Comparison of ENCODE assay signal across 7 cellular contexts in genomic region chr1:152440635-152441471, GRCh38. TPM values are rescaled to one million over a fixed set of nuclear protein-coding genes. Genes with fewer than 3 reads are reported as not detected.
A peak's percentile ranks its signal among the peaks of the same experiment; 100 is the strongest.
DNase-seq lines count a peak whose midpoint lies in the region; ATAC-seq and TF ChIP-seq lines count a peak whose summit lies in the region.

No MANE protein-coding gene starts in this region.

- ATAC-seq in HG02588 (IDR thresholded peaks at IDR 0.05; ENCODE audit: unreplicated experiment) = peak; percentile 85

- peak; percentile 91 for TF ChIP-seq CTCF in GM12875 (IDR thresholded peaks at IDR 0.05; ENCODE audit: borderline replicate concordance, insufficient read depth, low read depth, low read length)
- peak; percentile 66 to 68 (median 66) for TF ChIP-seq CTCF in ascending aorta (IDR thresholded peaks at IDR 0.05)

- DNase-seq in NCI-H1105 (lab: John Stamatoyannopoulos, UW) = peak; percentile 46
- DNase-seq in T-helper 2 cell treated with Interferon-gamma antibody and Interleukin-4, amounts not matched to agents 5 μg/mL and 100 μg/mL, for 36 hours (ENCODE audit: low spot score) = peak; percentile 50
- peak in 1 of 2 donors; percentile 74 for DNase-seq in ascending aorta (ENCODE audit: low spot score in 2 of 2)
- DNase-seq in iPS DF 6.9 (ENCODE audit: low read depth, low spot score) = peak; percentile 27
- peak; percentile 38 to 47 for DNase-seq in stimulated activated CD4-positive, alpha-beta T cell treated with anti-CD3 and anti-CD28 coated beads, Interleukin-15, amount 100 ng/mL, for 48 hours (ENCODE audit: low read depth in 2 of 2)

- no peaks in the 10 kb centered on the region for H3K36me3 Mint-ChIP-seq in T-helper 2 cell treated with Interferon-gamma antibody and Interleukin-4, amounts not matched to agents 5 μg/mL and 100 μg/mL, for 36 hours (ENCODE audit: low read depth)

- H3K27me3 ChIP-seq in ascending aorta (no peaks in the 10 kb centered on the region), iPS DF 6.9 (ENCODE audit: control insufficient read depth, insufficient read depth, low read length) (no peaks in the 10 kb centered on the region)

- no peak overlapping the region for H3K4me3 Mint-ChIP-seq in T-helper 2 cell treated with Interferon-gamma antibody and Interleukin-4, amounts not matched to agents 5 μg/mL and 100 μg/mL, for 36 hours

- intact Hi-C loops in ascending aorta (cut with DNase I) = loop anchor here (5.0 kb wide), 2 partner anchors 254 to 389 kb away; no protein-coding TSS in a partner anchor

- no peaks in the 10 kb centered on the region for H3K4me1 Mint-ChIP-seq in T-helper 2 cell treated with Interferon-gamma antibody and Interleukin-4, amounts not matched to agents 5 μg/mL and 100 μg/mL, for 36 hours (ENCODE audit: low read depth)

- peaks cover 15% of the 10 kb centered on the region for H3K27me3 Mint-ChIP-seq in T-helper 2 cell treated with Interferon-gamma antibody and Interleukin-4, amounts not matched to agents 5 μg/mL and 100 μg/mL, for 36 hours (ENCODE audit: low read depth)

- no peak overlapping the region for H3K4me3 ChIP-seq in GM12875 (ENCODE audit: low read depth, low read length)
- H3K4me3 ChIP-seq in ascending aorta = no peak overlapping the region
- H3K4me3 ChIP-seq in iPS DF 6.9 (ENCODE audit: low read length) = no peak overlapping the region

- WGBS in iPS DF 6.9 (ENCODE audit: insufficient coverage, insufficient read length) = no CpG with 5 or more reads among the region's 17 CpGs

- no peaks in the 10 kb centered on the region for H3K9me3 ChIP-seq in ascending aorta
- peaks cover 13% of the 10 kb centered on the region for H3K9me3 ChIP-seq in iPS DF 6.9 (ENCODE audit: control insufficient read depth, insufficient read depth, low read length)

- H3K27ac ChIP-seq in ascending aorta (no peak overlapping the region), iPS DF 6.9 (ENCODE audit: low read length) (no peak overlapping the region)

- H3K27ac Mint-ChIP-seq in T-helper 2 cell treated with Interferon-gamma antibody and Interleukin-4, amounts not matched to agents 5 μg/mL and 100 μg/mL, for 36 hours = no peak overlapping the region

- H3K9me3 Mint-ChIP-seq in T-helper 2 cell treated with Interferon-gamma antibody and Interleukin-4, amounts not matched to agents 5 μg/mL and 100 μg/mL, for 36 hours = no peaks in the 10 kb centered on the region

- H3K36me3 ChIP-seq in ascending aorta (no peaks in the 10 kb centered on the region), iPS DF 6.9 (ENCODE audit: control insufficient read depth, insufficient read depth, low read length) (no peaks in the 10 kb centered on the region)

- H3K4me1 ChIP-seq in ascending aorta = peaks cover 0 to 8% of the 10 kb centered on the region in 2 donors
- no peaks in the 10 kb centered on the region for H3K4me1 ChIP-seq in iPS DF 6.9 (ENCODE audit: control insufficient read depth, insufficient read depth, low read length)

RNA-seq across cellular contexts. Expression of gene CRNN, which starts 26.8 kb away (rescaled TPM):
- total RNA-seq in ascending aorta = 0.21 TPM
